Comparison of ENCODE assay signal across 9 cellular contexts in the genomic region with DNA sequence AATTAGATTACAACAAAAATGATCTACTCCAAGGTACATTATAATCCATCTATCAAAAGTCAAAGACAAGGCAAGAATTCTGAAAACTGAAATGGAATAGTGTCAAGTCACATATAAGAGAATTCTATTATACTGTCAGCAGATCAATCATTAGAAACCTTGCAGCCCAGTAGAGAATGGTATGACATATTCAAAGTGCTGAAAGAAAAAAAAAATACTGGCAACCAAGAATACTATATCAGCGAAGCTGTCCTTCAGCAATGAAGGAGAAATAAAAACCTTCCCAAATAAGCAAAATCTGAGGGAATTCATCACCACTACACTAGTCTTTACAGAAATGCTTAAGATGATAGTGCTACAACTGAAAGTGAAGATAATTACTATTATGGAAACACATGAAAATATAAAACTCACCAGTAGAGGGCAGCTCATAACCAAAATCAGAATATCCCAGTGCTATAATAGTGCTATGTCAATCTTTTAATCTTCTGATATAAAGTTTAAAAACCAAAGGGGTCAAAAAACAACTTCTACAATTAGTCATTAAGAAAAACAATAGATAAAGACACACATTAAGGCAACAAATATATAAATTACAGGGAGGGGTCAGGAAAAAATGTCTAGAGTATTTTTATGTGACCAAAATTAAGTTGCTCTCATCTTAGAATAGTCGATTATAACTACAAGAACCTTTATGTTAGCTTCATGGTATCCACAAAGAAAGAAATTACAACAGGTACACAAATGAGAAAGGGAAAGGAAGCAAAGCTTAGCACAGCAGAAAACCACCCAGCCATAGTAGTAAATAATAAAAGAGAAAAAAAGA.
DNase-seq lines count a peak whose midpoint lies in the region; ATAC-seq lines count a peak whose summit lies in the region.
"Had no signal": no experiment of that assay in that cellular context is flagged by ENCODE, and none has a peak within 500 bp of the region (broad histone marks: within the 10 kb centered on the region; RNA-seq: fewer than 3 reads in every experiment).

No MANE protein-coding gene starts in this region.

- no peaks in the 10 kb centered on the region for H3K4me1 Mint-ChIP-seq in naive thymus-derived CD4-positive, alpha-beta T cell
- H3K4me1 Mint-ChIP-seq in activated T-helper 17 cell treated with anti-CD3 and anti-CD28 coated beads, Interleukin-2, amount 50 U/mL, for 72 hours, result no peaks in the 10 kb centered on the region
- H3K4me1 Mint-ChIP-seq in immature natural killer cell, result no peaks in the 10 kb centered on the region

- no peak overlapping the region for H3K4me3 Mint-ChIP-seq in naive thymus-derived CD4-positive, alpha-beta T cell
- H3K4me3 Mint-ChIP-seq in activated T-helper 17 cell treated with anti-CD3 and anti-CD28 coated beads, Interleukin-2, amount 50 U/mL, for 72 hours, result no peak overlapping the region
- no peak overlapping the region for H3K4me3 Mint-ChIP-seq in immature natural killer cell
- H3K4me3 Mint-ChIP-seq: T-helper 1 cell treated with Interleukin-12 subunit alpha and Interleukin-12 subunit beta and Interleukin-4 antibody, amounts not matched to agents 30 μg/mL and 1 μg/mL, for 36 hours had no signal

- peaks cover 0 to 34% (median 18%) of the 10 kb centered on the region in 11 donors for H3K9me3 Mint-ChIP-seq in naive thymus-derived CD4-positive, alpha-beta T cell
- H3K9me3 Mint-ChIP-seq in activated T-helper 17 cell treated with anti-CD3 and anti-CD28 coated beads, Interleukin-2, amount 50 U/mL, for 72 hours, result peaks cover 6% of the 10 kb centered on the region
- H3K9me3 Mint-ChIP-seq in immature natural killer cell, result peaks cover 10 to 40% (median 24%) of the 10 kb centered on the region in 6 donors
- H3K9me3 Mint-ChIP-seq: T-helper 1 cell treated with Interleukin-12 subunit alpha and Interleukin-12 subunit beta and Interleukin-4 antibody, amounts not matched to agents 30 μg/mL and 1 μg/mL, for 36 hours had no signal

- H3K4me1 ChIP-seq in naive thymus-derived CD4-positive, alpha-beta T cell (ENCODE audit: control insufficient read depth in 2 of 2, insufficient read depth in 2 of 2, low read length in 2 of 2), result no peaks in the 10 kb centered on the region

- ATAC-seq in GM18517 (IDR thresholded peaks at IDR 0.05; ENCODE audit: unreplicated experiment), result peak; percentile 90
- ATAC-seq in HG02571 (IDR thresholded peaks at IDR 0.05; ENCODE audit: unreplicated experiment), result peak; percentile 76
- no peak for ATAC-seq in naive thymus-derived CD4-positive, alpha-beta T cell
- no peak for ATAC-seq in activated T-helper 17 cell treated with anti-CD3 and anti-CD28 coated beads, Interleukin-2, amount 50 U/mL, for 72 hours (replicated peaks)

- intact Hi-C loops in naive thymus-derived CD4-positive, alpha-beta T cell (cut with micrococcal nuclease), result no loop called here

- POLR2A ChIA-PET in naive thymus-derived CD4-positive, alpha-beta T cell (lab: Charles Lee), result no interaction called here

- no peak overlapping the region for H3K27ac Mint-ChIP-seq in naive thymus-derived CD4-positive, alpha-beta T cell
- H3K27ac Mint-ChIP-seq in activated T-helper 17 cell treated with anti-CD3 and anti-CD28 coated beads, Interleukin-2, amount 50 U/mL, for 72 hours, result no peak overlapping the region
- no peak overlapping the region for H3K27ac Mint-ChIP-seq in immature natural killer cell
- H3K27ac Mint-ChIP-seq: T-helper 1 cell treated with Interleukin-12 subunit alpha and Interleukin-12 subunit beta and Interleukin-4 antibody, amounts not matched to agents 30 μg/mL and 1 μg/mL, for 36 hours had no signal

- CTCF ChIA-PET in naive thymus-derived CD4-positive, alpha-beta T cell (lab: Charles Lee), result no interaction called here

- H3K27me3 ChIP-seq in naive thymus-derived CD4-positive, alpha-beta T cell (ENCODE audit: control insufficient read depth in 2 of 2, insufficient read depth in 2 of 2, low read length in 2 of 2), result no peaks in the 10 kb centered on the region

- H3K4me3 ChIP-seq in naive thymus-derived CD4-positive, alpha-beta T cell (ENCODE audit: low read length), result no peak overlapping the region

- DNase-seq in OCI-M1 (lab: John Stamatoyannopoulos, UW) (peak; percentile 69), kidney tubule cell (ENCODE audit: low spot score) (peak; percentile 32), AG08396 (ENCODE audit: low spot score) (no peak), immature natural killer cell (no peak)
- DNase-seq in naive thymus-derived CD4-positive, alpha-beta T cell, result no peak

- H3K36me3 Mint-ChIP-seq in naive thymus-derived CD4-positive, alpha-beta T cell, result no peaks in the 10 kb centered on the region
- H3K36me3 Mint-ChIP-seq in activated T-helper 17 cell treated with anti-CD3 and anti-CD28 coated beads, Interleukin-2, amount 50 U/mL, for 72 hours (ENCODE audit: low read depth), result no peaks in the 10 kb centered on the region
- no peaks in the 10 kb centered on the region for H3K36me3 Mint-ChIP-seq in immature natural killer cell

- H3K27ac ChIP-seq in naive thymus-derived CD4-positive, alpha-beta T cell (ENCODE audit: low read depth, low read length), result no peak overlapping the region

- H3K9me3 ChIP-seq in naive thymus-derived CD4-positive, alpha-beta T cell (ENCODE audit: control insufficient read depth in 2 of 3, low read length in 3 of 3), result peaks cover 0 to 12% (median 0%) of the 10 kb centered on the region in 3 experiments

- no peaks in the 10 kb centered on the region for H3K27me3 Mint-ChIP-seq in naive thymus-derived CD4-positive, alpha-beta T cell
- no peaks in the 10 kb centered on the region for H3K27me3 Mint-ChIP-seq in activated T-helper 17 cell treated with anti-CD3 and anti-CD28 coated beads, Interleukin-2, amount 50 U/mL, for 72 hours
- peaks cover 0 to 1% (median 0%) of the 10 kb centered on the region in 3 donors for H3K27me3 Mint-ChIP-seq in immature natural killer cell (ENCODE audit: low read depth in 3 of 3)

- no peaks in the 10 kb centered on the region for H3K36me3 ChIP-seq in naive thymus-derived CD4-positive, alpha-beta T cell (ENCODE audit: control insufficient read depth in 2 of 3, insufficient read depth in 3 of 3, low read length in 3 of 3)

Comparison
In these comparisons a context has a peak if more than half of its experiments do, and no peak if none do; other contexts are left out.
1. ATAC-seq: peak in GM18517 (single experiment) and HG02571 (single experiment); none in naive thymus-derived CD4-positive, alpha-beta T cell (single experiment) and activated T-helper 17 cell treated with anti-CD3 and anti-CD28 coated beads, Interleukin-2, amount 50 U/mL, for 72 hours (single experiment).
2. DNase-seq: peak in OCI-M1 (single experiment) and kidney tubule cell (single experiment); none in naive thymus-derived CD4-positive, alpha-beta T cell (0 of 9), AG08396 (single experiment) and immature natural killer cell (0 of 3).